Comparison of ENCODE assay signal across 8 cellular contexts in genomic region chr10:62636825-62637248, GRCh38.
DNase-seq lines count a peak whose midpoint lies in the region; ATAC-seq and TF ChIP-seq lines count a peak whose summit lies in the region.
"Had no signal": no experiment of that assay in that cellular context is flagged by ENCODE, and none has a peak within 500 bp of the region (broad histone marks: within the 10 kb centered on the region; RNA-seq: fewer than 3 reads in every experiment).

No MANE protein-coding gene starts in this region.

- H3K27ac ChIP-seq in OCI-LY1 (ENCODE audit: low read depth, low read length, poor library complexity, severe bottlenecking) = peak overlapping the region; percentile 58
- H3K27ac ChIP-seq in epithelial cell of prostate = peak overlapping the region; percentile 84
- peak overlapping the region; percentile 31 for H3K27ac ChIP-seq in suprapubic skin

- H4K20me1 ChIP-seq in OCI-LY1 (ENCODE audit: insufficient read depth, low read length) = no peaks in the 10 kb centered on the region

- no peak for ATAC-seq in HG02678 (IDR thresholded peaks at IDR 0.05; ENCODE audit: unreplicated experiment)

- no peaks in the 10 kb centered on the region for H3F3A ChIP-seq in OCI-LY1 (ENCODE audit: insufficient read depth, low read length)

- 54% methylated on average over 3 of the region's 3 CpGs for WGBS in suprapubic skin

- H3K9ac ChIP-seq in OCI-LY1 (ENCODE audit: low read length) = peak overlapping the region; percentile 41

- H3K4me1 ChIP-seq in OCI-LY1 (ENCODE audit: insufficient read depth, low read length, severe bottlenecking) = peaks cover 40% of the 10 kb centered on the region
- H3K4me1 ChIP-seq in suprapubic skin = peaks cover 16% of the 10 kb centered on the region

- H3K9me2 ChIP-seq in OCI-LY1 (ENCODE audit: low read depth, low read length) = no peaks in the 10 kb centered on the region

- TF ChIP-seq CTCF in GM12874 (IDR thresholded peaks at IDR 0.05; ENCODE audit: insufficient read depth, low read depth, low read length) (0 out of 2 replicates have a peak, but pooled peaks have one; percentile 12), OCI-LY1 (IDR thresholded peaks at IDR 0.05; ENCODE audit: low read length) (peak; percentile 50), suprapubic skin (IDR thresholded peaks at IDR 0.05) (no peak)

- no peaks in the 10 kb centered on the region for H3K36me3 ChIP-seq in OCI-LY1 (ENCODE audit: insufficient read depth, low read length)
- H3K36me3 ChIP-seq in suprapubic skin = no peaks in the 10 kb centered on the region

- TF ChIP-seq EP300 in suprapubic skin (IDR thresholded peaks at IDR 0.05) = no peak

- H3K4me3 ChIP-seq in OCI-LY1 (ENCODE audit: low read depth, low read length, poor library complexity, severe bottlenecking) = peak overlapping the region; percentile 27
- H3K4me3 ChIP-seq in suprapubic skin = peak overlapping the region; percentile 31

- H3K4me2 ChIP-seq in OCI-LY1 (ENCODE audit: low read length) = peak overlapping the region; percentile 67

- H3K79me2 ChIP-seq in OCI-LY1 (ENCODE audit: insufficient read depth, low read length) = no peaks in the 10 kb centered on the region

- no peak overlapping the region for H2AFZ ChIP-seq in OCI-LY1 (ENCODE audit: low read length)

- no peaks in the 10 kb centered on the region for H3K9me3 ChIP-seq in OCI-LY1 (ENCODE audit: low read length)
- H3K9me3 ChIP-seq in suprapubic skin = no peaks in the 10 kb centered on the region

- H3K27me3 ChIP-seq in OCI-LY1 (ENCODE audit: insufficient read depth, low read length) (no peaks in the 10 kb centered on the region), suprapubic skin (no peaks in the 10 kb centered on the region)

- DNase-seq in epithelial cell of prostate (ENCODE audit: low read depth, low spot score) (no peak), suprapubic skin (ENCODE audit: low spot score in 2 of 2) (no peak), mesenteric fat pad (ENCODE audit: low spot score) (no peak)
- DNase-seq in activated CD8-positive, alpha-beta memory T cell treated with anti-CD3 and anti-CD28 coated beads for 24 hours = no peak
- DNase-seq: SW 1271 had no signal

- TF ChIP-seq POLR2A in suprapubic skin (IDR thresholded peaks at IDR 0.05) = no peak

Comparison
In these comparisons a context has a peak if more than half of its experiments do, and no peak if none do; other contexts are left out.
1. CTCF ChIP-seq: peak in GM12874 (single experiment) and OCI-LY1 (single experiment); none in suprapubic skin (0 of 2).
2. H3K27ac ChIP-seq: peak in every context shown above with its lines; median percentile 84 in epithelial cell of prostate; 58 in OCI-LY1; 31 in suprapubic skin.